Comparison of ENCODE assay signal across 29 cellular contexts in the genomic region with DNA sequence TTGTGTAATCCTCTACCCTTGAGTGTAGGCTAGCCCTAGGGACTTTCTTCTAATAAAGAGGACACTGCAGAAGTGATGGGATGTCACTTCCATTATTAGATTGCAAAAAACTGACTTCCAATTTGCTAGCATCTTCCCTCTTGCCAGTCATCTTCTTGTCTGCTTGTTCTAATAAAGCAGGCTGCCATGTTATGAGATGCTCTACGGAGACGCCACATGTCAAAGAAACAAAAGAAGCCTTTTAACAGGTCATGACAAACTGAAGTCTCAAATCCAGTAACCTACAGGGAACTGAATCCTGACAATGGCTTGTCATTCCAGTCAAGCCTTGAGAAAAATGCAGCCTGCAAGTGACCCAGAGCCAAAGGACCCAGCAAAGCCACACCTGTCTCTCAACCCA.
A peak's percentile ranks its signal among the peaks of the same experiment; 100 is the strongest.
DNase-seq lines count a peak whose midpoint lies in the region; TF ChIP-seq lines count a peak whose summit lies in the region.
"Had no signal": no experiment of that assay in that cellular context is flagged by ENCODE, and none has a peak within 500 bp of the region (broad histone marks: within the 10 kb centered on the region; RNA-seq: fewer than 3 reads in every experiment).

No MANE protein-coding gene starts in this region.

- no peaks in the 10 kb centered on the region for H3K27me3 Mint-ChIP-seq in chondrocyte (ENCODE audit: low read depth)
- H3K27me3 Mint-ChIP-seq: B cell; CD4-positive, alpha-beta memory T cell; CD4-positive, alpha-beta T cell; CD4-positive, CD25-positive, alpha-beta regulatory T cell had no signal

- TF ChIP-seq CTCF in neural cell (IDR thresholded peaks at IDR 0.05; ENCODE audit: poor library complexity, severe bottlenecking) (no peak), chondrocyte (IDR thresholded peaks at IDR 0.05) (no peak)

- no peak for TF ChIP-seq RAD21 in neural cell (conservative IDR thresholded peaks at IDR 0.05)

- peaks cover 35% of the 10 kb centered on the region for H3K9me3 Mint-ChIP-seq in chondrocyte (ENCODE audit: low read depth)

- DNase-seq in chondrocyte (ENCODE audit: low spot score), result no peak
- DNase-seq: 8988T; ACHN; AML-193; BE2C; C1 segment of cervical spinal cord; Caco-2; Calu3; CD4-positive, alpha-beta memory T cell; CD4-positive, alpha-beta T cell; CD4-positive, CD25-positive, alpha-beta regulatory T cell; CD8-positive, alpha-beta memory T cell; CD8-positive, alpha-beta T cell; COR-L47; DMS 273 treated with DMSO at 0.1 percent for 48 hours; DMS153; DMS53; DMS79; DMS79 treated with DMSO at 0.1 percent for 48 hours; DND-41; EL had no signal

- H3F3A ChIP-seq in neural cell (ENCODE audit: insufficient read depth, low read length, poor library complexity, severe bottlenecking), result no peaks in the 10 kb centered on the region

- no peaks in the 10 kb centered on the region for H3K27me3 ChIP-seq in neural cell (ENCODE audit: insufficient read depth, low read depth, low read length)
- H3K27me3 ChIP-seq: BE2C; BLaER1; BLaER1 treated with 17β-estradiol and CSF1 and Interleukin-3, amounts not matched to agents 10 nM and 100 nM had no signal

- H3K27ac Mint-ChIP-seq in chondrocyte (ENCODE audit: unreplicated experiment), result no peak overlapping the region
- H3K27ac Mint-ChIP-seq: B cell; CD14-positive monocyte; CD4-positive, alpha-beta memory T cell; CD4-positive, alpha-beta T cell; CD8-positive, alpha-beta memory T cell; CD8-positive, alpha-beta T cell had no signal

- H3K27ac ChIP-seq in neural cell (ENCODE audit: low read length), result peak overlapping the region; percentile 33
- H3K27ac ChIP-seq: 22Rv1; A549; BLaER1; BLaER1 treated with 17β-estradiol and CSF1 and Interleukin-3, amounts not matched to agents 10 nM and 100 nM; C4-2B had no signal

- no peak overlapping the region for H3K4me3 ChIP-seq in neural cell (ENCODE audit: low read length)
- H3K4me3 ChIP-seq: A549; BLaER1; BLaER1 treated with 17β-estradiol and CSF1 and Interleukin-3, amounts not matched to agents 10 nM and 100 nM had no signal

- no peak overlapping the region for H3K4me3 Mint-ChIP-seq in chondrocyte (ENCODE audit: unreplicated experiment)
- H3K4me3 Mint-ChIP-seq: B cell; CD14-positive monocyte; CD4-positive, alpha-beta memory T cell; CD4-positive, alpha-beta T cell; CD4-positive, CD25-positive, alpha-beta regulatory T cell; CD8-positive, alpha-beta memory T cell; CD8-positive, alpha-beta T cell had no signal

- H3K4me1 Mint-ChIP-seq in chondrocyte (ENCODE audit: low read depth), result peaks cover 7% of the 10 kb centered on the region
- H3K4me1 Mint-ChIP-seq: B cell; CD14-positive monocyte; CD4-positive, alpha-beta memory T cell; CD8-positive, alpha-beta memory T cell had no signal

- H4K20me1 ChIP-seq in neural cell (ENCODE audit: insufficient read depth), result no peaks in the 10 kb centered on the region
- H4K20me1 ChIP-seq: BLaER1; BLaER1 treated with 17β-estradiol and CSF1 and Interleukin-3, amounts not matched to agents 10 nM and 100 nM had no signal

- H3K36me3 Mint-ChIP-seq in chondrocyte (ENCODE audit: low read depth), result peaks cover 7% of the 10 kb centered on the region

- peaks cover 9% of the 10 kb centered on the region for H3K9me3 ChIP-seq in neural cell (ENCODE audit: low read length)
- H3K9me3 ChIP-seq: BE2C had no signal

- no peak overlapping the region for H3K4me2 ChIP-seq in neural cell (ENCODE audit: low read length)
- H3K4me2 ChIP-seq: A549; BLaER1; BLaER1 treated with 17β-estradiol and CSF1 and Interleukin-3, amounts not matched to agents 10 nM and 100 nM had no signal

- TF ChIP-seq EP300 in neural cell (conservative IDR thresholded peaks at IDR 0.05; ENCODE audit: poor library complexity, severe bottlenecking), result peak; percentile 97

- H3K9ac ChIP-seq in neural cell (ENCODE audit: low read length), result no peak overlapping the region
- H3K9ac ChIP-seq: BLaER1; BLaER1 treated with 17β-estradiol and CSF1 and Interleukin-3, amounts not matched to agents 10 nM and 100 nM had no signal

- H3K9me2 ChIP-seq in neural cell (ENCODE audit: insufficient read depth, low read length), result no peaks in the 10 kb centered on the region

- no peaks in the 10 kb centered on the region for H3K36me3 ChIP-seq in neural cell (ENCODE audit: insufficient read depth, low read length)
- H3K36me3 ChIP-seq: BE2C had no signal

- H2AFZ ChIP-seq in neural cell (ENCODE audit: low read depth, low read length), result no peak overlapping the region

- no peaks in the 10 kb centered on the region for H3K79me2 ChIP-seq in neural cell (replicated peaks; ENCODE audit: insufficient read depth, low read length)

TF ChIP-seq in neural cell, 6 proteins besides CTCF, POLR2A, EP300 and RAD21:
- TF ChIP-seq REST (IDR thresholded peaks at IDR 0.05; ENCODE audit: borderline replicate concordance) (no peak), SMC3 (conservative IDR thresholded peaks at IDR 0.05; ENCODE audit: poor library complexity) (no peak), EZH2 (IDR thresholded peaks at IDR 0.05; ENCODE audit: borderline replicate concordance, insufficient read depth, low read length, poor library complexity, severe bottlenecking) (no peak), POLR2AphosphoS5 (IDR thresholded peaks at IDR 0.05) (peak; percentile 69), MXI1 (conservative IDR thresholded peaks at IDR 0.05; ENCODE audit: poor library complexity, severe bottlenecking) (no peak), TAF1 (IDR thresholded peaks at IDR 0.05; ENCODE audit: low read depth) (no peak)
